In genomic region chr7:50914460-50914859, GRCh38 we compare ENCODE assay signal across 21 cellular contexts.
"Had no signal": no experiment of that assay in that cellular context is flagged by ENCODE, and none has a peak within 500 bp of the region (broad histone marks: within the 10 kb centered on the region; RNA-seq: fewer than 3 reads in every experiment).

No MANE protein-coding gene starts in this region.

- H3K9ac ChIP-seq: neural progenitor cell had no signal

- H3K4me2 ChIP-seq: neural progenitor cell had no signal

- H3K27ac ChIP-seq: coronary artery, esophagus muscularis mucosa, neural progenitor cell, prostate gland, sigmoid colon, stomach, thyroid gland, vagina had no signal

- H3K4me1 ChIP-seq: esophagus muscularis mucosa, neural progenitor cell, prostate gland, sigmoid colon, stomach, thyroid gland, vagina had no signal

- H3K9me3 ChIP-seq: esophagus muscularis mucosa, prostate gland, stomach, thyroid gland, vagina had no signal

- H3K36me3 ChIP-seq: esophagus muscularis mucosa, neural progenitor cell, prostate gland, sigmoid colon, stomach, thyroid gland, vagina had no signal

- FAIRE-seq: frontal cortex, kidney had no signal

- H3K27me3 ChIP-seq: esophagus muscularis mucosa, neural progenitor cell, sigmoid colon, stomach, thyroid gland, vagina had no signal

- ATAC-seq: left lobe of liver; naive thymus-derived CD4-positive, alpha-beta T cell; right cardiac atrium; stimulated activated effector memory CD8-positive, alpha-beta T cell treated with anti-CD3 and anti-CD28 coated beads, Interleukin-12 subunit alpha, Interleukin-12 subunit beta, amount 100 ng/mL, for 72 hours had no signal

- H3K4me3 ChIP-seq: coronary artery, esophagus muscularis mucosa, neural progenitor cell, prostate gland, sigmoid colon, stomach, thyroid gland, vagina had no signal

- DNase-seq: dermis blood vessel endothelial cell; effector memory CD4-positive, alpha-beta T cell; kidney; mesenchymal stem cell; midbrain; naive thymus-derived CD4-positive, alpha-beta T cell; right cardiac atrium; sigmoid colon; stimulated activated CD4-positive, alpha-beta T cell treated with anti-CD3 and anti-CD28 coated beads, Interleukin-2, amount 100 ng/mL, for 24 hours; stimulated activated CD4-positive, alpha-beta T cell treated with anti-CD3 and anti-CD28 coated beads, Interleukin-4, amount 100 ng/mL, for 24 hours; stimulated activated naive CD4-positive, alpha-beta T cell treated with Interleukin-2 at 50 U/mL for 16 hours; stomach; thyroid gland had no signal

- H2AFZ ChIP-seq: neural progenitor cell had no signal
